ENCODE assay signal across 20 cellular contexts in the genomic region with DNA sequence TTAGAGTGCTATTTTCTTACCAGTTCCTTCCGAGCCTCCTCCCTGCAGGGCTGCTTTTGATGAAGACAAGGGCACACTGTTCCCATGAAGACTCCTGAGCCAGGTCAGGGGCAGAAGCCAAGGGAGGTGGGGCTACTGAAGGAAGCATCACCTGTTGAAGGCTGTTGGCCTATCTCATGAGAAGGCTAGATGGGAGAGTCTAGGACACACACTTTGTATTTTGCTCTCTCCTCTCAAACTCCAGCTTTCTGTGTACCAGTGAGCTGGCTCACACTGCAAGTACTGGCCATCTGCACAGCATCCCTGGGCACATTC.
A peak's percentile ranks its signal among the peaks of the same experiment; 100 is the strongest.
DNase-seq lines count a peak whose midpoint lies in the region; TF ChIP-seq lines count a peak whose summit lies in the region.
"Had no signal": no experiment of that assay in that cellular context is flagged by ENCODE, and none has a peak within 500 bp of the region (broad histone marks: within the 10 kb centered on the region; RNA-seq: fewer than 3 reads in every experiment).

No MANE protein-coding gene starts in this region.

- H3K27ac ChIP-seq in GM23248 (peak overlapping the region; percentile 88), mucosa of rectum (ENCODE audit: low read depth in 2 of 2, low read length in 2 of 2) (peak overlapping the region; percentile 66 to 69), suprapubic skin (peak overlapping the region; percentile 67), MM.1S (ENCODE audit: low read length) (no peak overlapping the region)
- H3K27ac ChIP-seq: WERI-Rb-1 had no signal

- peak overlapping the region; percentile 61 for H2AFZ ChIP-seq in GM23248
- H2AFZ ChIP-seq in MM.1S (ENCODE audit: low read length) = no peak overlapping the region

- H3K27ac Mint-ChIP-seq in chondrocyte (ENCODE audit: unreplicated experiment) = peak overlapping the region; percentile 87
- H3K27ac Mint-ChIP-seq: activated CD4-positive, alpha-beta T cell treated with anti-CD3 and anti-CD28 coated beads, Interleukin-2, amount 10 ng/mL, durations not matched to agents 24 days and 14 days; IgD-negative memory B cell had no signal

- 40 to 43% methylated on average over 1 of the region's 1 CpG for WGBS in GM23248 (ENCODE audit: low coverage in 1 of 2, low lambda C conversion rate in 2 of 2, missing lambda C conversion rate in 2 of 2), 2 experiments
- WGBS in suprapubic skin = 80% methylated on average over 1 of the region's 1 CpG

- H3K4me3 ChIP-seq in GM23248 (peak overlapping the region; percentile 58), mucosa of rectum (ENCODE audit: low read length in 2 of 2) (no peak overlapping the region), suprapubic skin (no peak overlapping the region), MM.1S (ENCODE audit: low read length) (no peak overlapping the region)
- H3K4me3 ChIP-seq: heart left ventricle had no signal

- no peaks in the 10 kb centered on the region for H3K36me3 Mint-ChIP-seq in chondrocyte (ENCODE audit: low read depth)
- H3K36me3 Mint-ChIP-seq: IgD-negative memory B cell had no signal

- H3K79me2 ChIP-seq in GM23248 (ENCODE audit: insufficient read depth) = no peaks in the 10 kb centered on the region
- no peaks in the 10 kb centered on the region for H3K79me2 ChIP-seq in MM.1S (ENCODE audit: low read length)

- TF ChIP-seq POLR2A in suprapubic skin (IDR thresholded peaks at IDR 0.05) = no peak
- TF ChIP-seq POLR2A in erythroblast (IDR thresholded peaks at IDR 0.05; ENCODE audit: low read length) = no peak

- TF ChIP-seq EP300 in suprapubic skin (IDR thresholded peaks at IDR 0.05) = no peak

- peaks cover 8% of the 10 kb centered on the region for H3K9me3 Mint-ChIP-seq in chondrocyte (ENCODE audit: low read depth)
- H3K9me3 Mint-ChIP-seq: nephron had no signal

- H3K36me3 ChIP-seq in GM23248 (ENCODE audit: low read depth) = no peaks in the 10 kb centered on the region
- no peaks in the 10 kb centered on the region for H3K36me3 ChIP-seq in mucosa of rectum (ENCODE audit: control insufficient read depth in 2 of 2, insufficient read depth in 2 of 2, low read length in 2 of 2)
- no peaks in the 10 kb centered on the region for H3K36me3 ChIP-seq in suprapubic skin
- no peaks in the 10 kb centered on the region for H3K36me3 ChIP-seq in MM.1S (replicated peaks; ENCODE audit: insufficient read depth, low read length)
- H3K36me3 ChIP-seq: heart left ventricle, WERI-Rb-1 had no signal

- H3K9me3 ChIP-seq in GM23248 (ENCODE audit: low read depth) (no peaks in the 10 kb centered on the region), mucosa of rectum (ENCODE audit: control insufficient read depth in 2 of 2, low read length in 2 of 2) (no peaks in the 10 kb centered on the region), suprapubic skin (no peaks in the 10 kb centered on the region), MM.1S (replicated peaks; ENCODE audit: insufficient read depth, low read length) (no peaks in the 10 kb centered on the region)
- H3K9me3 ChIP-seq: heart left ventricle had no signal

- TF ChIP-seq CTCF in chondrocyte (IDR thresholded peaks at IDR 0.05) (no peak), suprapubic skin (IDR thresholded peaks at IDR 0.05) (no peak), MM.1S (IDR thresholded peaks at IDR 0.05; ENCODE audit: low read length) (no peak)

- H3K9ac ChIP-seq in GM23248 (peak overlapping the region; percentile 73), mucosa of rectum (ENCODE audit: low read depth in 1 of 2, low read length in 2 of 2) (no peak overlapping the region), MM.1S (ENCODE audit: low read length) (no peak overlapping the region)

- peaks cover 18% of the 10 kb centered on the region for H3F3A ChIP-seq in GM23248 (ENCODE audit: insufficient read depth)
- no peaks in the 10 kb centered on the region for H3F3A ChIP-seq in MM.1S (ENCODE audit: insufficient read depth, low read length)

- peaks cover 24% of the 10 kb centered on the region for H3K4me1 ChIP-seq in GM23248 (ENCODE audit: insufficient read depth)
- H3K4me1 ChIP-seq in mucosa of rectum (ENCODE audit: control insufficient read depth in 2 of 2, insufficient read depth in 2 of 2, low read length in 2 of 2) = peaks cover 0 to 2% of the 10 kb centered on the region in 2 donors
- H3K4me1 ChIP-seq in suprapubic skin = peaks cover 3% of the 10 kb centered on the region
- H3K4me1 ChIP-seq in MM.1S (ENCODE audit: low read length) = no peaks in the 10 kb centered on the region

- H3K27me3 ChIP-seq in GM23248 (replicated peaks; ENCODE audit: insufficient read depth) (no peaks in the 10 kb centered on the region), mucosa of rectum (ENCODE audit: control insufficient read depth in 2 of 2, insufficient read depth in 2 of 2, low read length in 2 of 2) (no peaks in the 10 kb centered on the region), suprapubic skin (no peaks in the 10 kb centered on the region), MM.1S (replicated peaks; ENCODE audit: insufficient read depth, low read length) (no peaks in the 10 kb centered on the region)
- H3K27me3 ChIP-seq: heart left ventricle had no signal

- H3K4me1 Mint-ChIP-seq in chondrocyte (ENCODE audit: low read depth) = peaks cover 48% of the 10 kb centered on the region
- H3K4me1 Mint-ChIP-seq: activated CD4-positive, alpha-beta T cell treated with anti-CD3 and anti-CD28 coated beads, Interleukin-2, amount 10 ng/mL, durations not matched to agents 24 days and 14 days; IgD-negative memory B cell had no signal

- no peaks in the 10 kb centered on the region for H3K9me2 ChIP-seq in GM23248 (ENCODE audit: insufficient read depth)
- H3K9me2 ChIP-seq in MM.1S (replicated peaks; ENCODE audit: insufficient read depth, low read length) = no peaks in the 10 kb centered on the region

- peak overlapping the region; percentile 76 for H3K4me2 ChIP-seq in GM23248 (ENCODE audit: unreplicated experiment)
- no peak overlapping the region for H3K4me2 ChIP-seq in MM.1S (ENCODE audit: low read depth, low read length)

- H3K27me3 Mint-ChIP-seq in chondrocyte (ENCODE audit: low read depth) = no peaks in the 10 kb centered on the region
- H3K27me3 Mint-ChIP-seq: activated CD4-positive, alpha-beta T cell treated with anti-CD3 and anti-CD28 coated beads, Interleukin-2, amount 10 ng/mL, durations not matched to agents 24 days and 14 days; IgD-negative memory B cell had no signal

- H4K20me1 ChIP-seq in GM23248 (ENCODE audit: insufficient read depth) = no peaks in the 10 kb centered on the region
- H4K20me1 ChIP-seq in MM.1S (ENCODE audit: insufficient read depth, low read length) = no peaks in the 10 kb centered on the region

- H3K4me3 Mint-ChIP-seq in chondrocyte (ENCODE audit: unreplicated experiment) = no peak overlapping the region
- H3K4me3 Mint-ChIP-seq: activated CD4-positive, alpha-beta T cell treated with anti-CD3 and anti-CD28 coated beads, Interleukin-2, amount 10 ng/mL, durations not matched to agents 24 days and 14 days; IgD-negative memory B cell; nephron had no signal

- DNase-seq in GM23248 (no peak), chondrocyte (ENCODE audit: low spot score) (no peak), suprapubic skin (ENCODE audit: low spot score in 2 of 2) (peak in 1 of 2 donors; percentile 53), cerebellum (ENCODE audit: low spot score) (no peak), erythroblast (lab: John Stamatoyannopoulos, UW) (no peak), MM.1S (no peak)
- DNase-seq: activated CD4-positive, alpha-beta T cell treated with anti-CD3 and anti-CD28 coated beads, Interleukin-2, amount 10 ng/mL, durations not matched to agents 24 days and 14 days; activated naive CD4-positive, alpha-beta T cell treated with Interleukin-2 at 50 U/mL for 16 hours; activated T-cell treated with anti-CD3 and anti-CD28 coated beads, Interleukin-2, amount 50 U/mL, for 48 hours; amniotic stem cell; caudate nucleus; left cardiac atrium; mesendoderm; NCI-H82; T-helper 9 cell; WERI-Rb-1 had no signal

- in situ Hi-C loops in GM23248 (cut with MboI) = no loop called here
